10 cellular contexts compared by ENCODE assay signal in genomic region chr22:40324468-40325305, GRCh38. TPM values are rescaled to one million over a fixed set of nuclear protein-coding genes. Genes with fewer than 3 reads are reported as not detected.
DNase-seq lines count a peak whose midpoint lies in the region; ATAC-seq lines count a peak whose summit lies in the region.
"Had no signal": no experiment of that assay in that cellular context is flagged by ENCODE, and none has a peak within 500 bp of the region (broad histone marks: within the 10 kb centered on the region; RNA-seq: fewer than 3 reads in every experiment).

No MANE protein-coding gene starts in this region.

- peak; percentile 92 for ATAC-seq in central memory CD8-positive, alpha-beta T cell (replicated peaks; ENCODE audit: extremely low read depth, poor library complexity, severe bottlenecking)
- ATAC-seq in HG02840 (IDR thresholded peaks at IDR 0.05; ENCODE audit: low FRiP score, unreplicated experiment) (no peak), HG03039 (IDR thresholded peaks at IDR 0.05; ENCODE audit: unreplicated experiment) (no peak)

- DNase-seq in activated CD4-positive, alpha-beta memory T cell treated with anti-CD3 and anti-CD28 coated beads, Interleukin-2, amount 10 ng/mL, durations not matched to agents 7 days and 5 days, result peak; percentile 58
- DNase-seq in central memory CD8-positive, alpha-beta T cell (ENCODE audit: low spot score in 2 of 2), result peak in 1 of 2 donors; percentile 48
- DNase-seq in stimulated activated CD4-positive, alpha-beta T cell treated with anti-CD3 and anti-CD28 coated beads, Interleukin-2, amount 100 ng/mL, for 24 hours, result peak; percentile 36 to 46
- DNase-seq in 8988T, result no peak
- no peak for DNase-seq in medulla oblongata (ENCODE audit: extremely low spot score)
- DNase-seq: NCI-H2081 treated with DMSO at 0.1 percent for 48 hours, ovary had no signal

- no peaks in the 10 kb centered on the region for H3K9me3 Mint-ChIP-seq in IgD-negative memory B cell
- H3K9me3 Mint-ChIP-seq in activated CD4-positive, alpha-beta memory T cell treated with anti-CD3 and anti-CD28 coated beads, Interleukin-2, amount 10 ng/mL, durations not matched to agents 7 days and 5 days, result no peaks in the 10 kb centered on the region
- no peaks in the 10 kb centered on the region for H3K9me3 Mint-ChIP-seq in central memory CD8-positive, alpha-beta T cell

- H3K36me3 Mint-ChIP-seq in IgD-negative memory B cell, result peaks cover 2% of the 10 kb centered on the region
- H3K36me3 Mint-ChIP-seq in activated CD4-positive, alpha-beta memory T cell treated with anti-CD3 and anti-CD28 coated beads, Interleukin-2, amount 10 ng/mL, durations not matched to agents 7 days and 5 days (ENCODE audit: low read depth), result peaks cover 65% of the 10 kb centered on the region
- H3K36me3 Mint-ChIP-seq in central memory CD8-positive, alpha-beta T cell (ENCODE audit: insufficient read depth), result peaks cover 41% of the 10 kb centered on the region

- H3K4me1 Mint-ChIP-seq in IgD-negative memory B cell, result peaks cover 11 to 15% (median 13%) of the 10 kb centered on the region in 3 donors
- peaks cover 70% of the 10 kb centered on the region for H3K4me1 Mint-ChIP-seq in activated CD4-positive, alpha-beta memory T cell treated with anti-CD3 and anti-CD28 coated beads, Interleukin-2, amount 10 ng/mL, durations not matched to agents 7 days and 5 days
- H3K4me1 Mint-ChIP-seq in central memory CD8-positive, alpha-beta T cell, result peaks cover 40% of the 10 kb centered on the region

- H3K27me3 Mint-ChIP-seq in IgD-negative memory B cell, result no peaks in the 10 kb centered on the region
- no peaks in the 10 kb centered on the region for H3K27me3 Mint-ChIP-seq in activated CD4-positive, alpha-beta memory T cell treated with anti-CD3 and anti-CD28 coated beads, Interleukin-2, amount 10 ng/mL, durations not matched to agents 7 days and 5 days
- H3K27me3 Mint-ChIP-seq in central memory CD8-positive, alpha-beta T cell, result no peaks in the 10 kb centered on the region

- peak overlapping the region in 2 of 4 donors; percentile 29 to 33 for H3K4me3 Mint-ChIP-seq in IgD-negative memory B cell
- peak overlapping the region; percentile 73 for H3K4me3 Mint-ChIP-seq in activated CD4-positive, alpha-beta memory T cell treated with anti-CD3 and anti-CD28 coated beads, Interleukin-2, amount 10 ng/mL, durations not matched to agents 7 days and 5 days
- peak overlapping the region; percentile 57 for H3K4me3 Mint-ChIP-seq in central memory CD8-positive, alpha-beta T cell

- POLR2A ChIA-PET in activated CD4-positive, alpha-beta memory T cell treated with anti-CD3 and anti-CD28 coated beads, Interleukin-2, amount 10 ng/mL, durations not matched to agents 7 days and 5 days (lab: Charles Lee), result interaction anchor here (0.6 to 4.5 kb wide), 21 partner anchors 10 to 285 kb away, joined by 3 to 90 read pairs (median 4); partner anchors contain the start of genes ADSL and TNRC6B

- CTCF ChIA-PET in activated CD4-positive, alpha-beta memory T cell treated with anti-CD3 and anti-CD28 coated beads, Interleukin-2, amount 10 ng/mL, durations not matched to agents 7 days and 5 days (lab: Charles Lee), result interaction anchor here (1.2 to 1.8 kb wide), 4 partner anchors 10 to 281 kb away, joined by 4 to 17 read pairs (median 7); partner anchors contain the start of gene ADSL

- peak overlapping the region; percentile 37 to 86 (median 64) for H3K27ac Mint-ChIP-seq in IgD-negative memory B cell
- H3K27ac Mint-ChIP-seq in activated CD4-positive, alpha-beta memory T cell treated with anti-CD3 and anti-CD28 coated beads, Interleukin-2, amount 10 ng/mL, durations not matched to agents 7 days and 5 days, result peak overlapping the region; percentile 99
- H3K27ac Mint-ChIP-seq in central memory CD8-positive, alpha-beta T cell (ENCODE audit: low read depth), result peak overlapping the region; percentile 84

RNA-seq across cellular contexts. Expression of gene ADSL, which starts 21.6 kb away (rescaled TPM):
- 44.5 TPM for polyA plus RNA-seq in IgD-negative memory B cell
- total RNA-seq in activated CD4-positive, alpha-beta memory T cell treated with anti-CD3 and anti-CD28 coated beads, Interleukin-2, amount 10 ng/mL, durations not matched to agents 7 days and 5 days, result 100 to 1,000 TPM in 1 of 2 experiments, 10 to 100 TPM in 1; 95.0 to 105 TPM

RNA-seq across cellular contexts. Expression of gene SGSM3, which starts 45.7 kb away (rescaled TPM):
- 53.3 TPM for polyA plus RNA-seq in IgD-negative memory B cell
- 10 to 100 TPM; 70.0 to 72.2 TPM for total RNA-seq in activated CD4-positive, alpha-beta memory T cell treated with anti-CD3 and anti-CD28 coated beads, Interleukin-2, amount 10 ng/mL, durations not matched to agents 7 days and 5 days

Comparison
In these comparisons a context has a peak if more than half of its experiments do, and no peak if none do; other contexts are left out.
1. DNase-seq: peak in activated CD4-positive, alpha-beta memory T cell treated with anti-CD3 and anti-CD28 coated beads, Interleukin-2, amount 10 ng/mL, durations not matched to agents 7 days and 5 days (single experiment) and stimulated activated CD4-positive, alpha-beta T cell treated with anti-CD3 and anti-CD28 coated beads, Interleukin-2, amount 100 ng/mL, for 24 hours (2 of 2); none in 8988T (single experiment) and medulla oblongata (single experiment).
2. Peak in every context shown above with its lines, with median percentiles within 50 percentile points of each other: H3K27ac Mint-ChIP-seq.